Comparison of ENCODE assay signal across 13 cellular contexts in genomic region chr5:32147959-32148358, GRCh38.
"Had no signal": no experiment of that assay in that cellular context is flagged by ENCODE, and none has a peak within 500 bp of the region (broad histone marks: within the 10 kb centered on the region; RNA-seq: fewer than 3 reads in every experiment).

No MANE protein-coding gene starts in this region.

- DNase-seq: activated B cell treated with CpG ODN at 0.5 μM for 24 hours; activated CD4-positive, alpha-beta T cell treated with anti-CD3 and anti-CD28 coated beads, Interleukin-2, amount 10 ng/mL, durations not matched to agents 7 days and 5 days; activated CD8-positive, alpha-beta memory T cell treated with anti-CD3 and anti-CD28 coated beads for 24 hours; activated naive CD4-positive, alpha-beta T cell treated with anti-CD3 and anti-CD28 coated beads, Interleukin-2, amount 10 ng/mL, durations not matched to agents 7 days and 5 days; foreskin fibroblast; heart left ventricle; islet precursor cell; pancreas; stimulated activated CD4-positive, alpha-beta T cell treated with anti-CD3 and anti-CD28 coated beads, Interleukin-15, amount 100 ng/mL, for 24 hours; stimulated activated CD4-positive, alpha-beta T cell treated with anti-CD3 and anti-CD28 coated beads, Interleukin-4, amount 100 ng/mL, for 24 hours; stimulated activated naive CD8-positive, alpha-beta T cell treated with anti-CD3 and anti-CD28 coated beads, Interleukin-15, amount 100 ng/mL, for 72 hours had no signal

- H3K27ac ChIP-seq: heart left ventricle, pancreas, thoracic aorta had no signal

- H3K27me3 ChIP-seq: heart left ventricle, pancreas had no signal

- H3K36me3 ChIP-seq: pancreas, thoracic aorta had no signal

- ATAC-seq: esophagus mucosa; stimulated activated naive CD8-positive, alpha-beta T cell treated with anti-CD3 and anti-CD28 coated beads, Interleukin-15, amount 100 ng/mL, for 72 hours had no signal

- H3K9me3 ChIP-seq: heart left ventricle, pancreas, thoracic aorta had no signal

- H3K4me3 ChIP-seq: heart left ventricle, pancreas, thoracic aorta had no signal
